ENCODE assay signal across 9 cellular contexts in genomic region chr2:38095996-38096861, GRCh38. TPM values are rescaled to one million over a fixed set of nuclear protein-coding genes. Genes with fewer than 3 reads are reported as not detected.
DNase-seq lines count a peak whose midpoint lies in the region; ATAC-seq and TF ChIP-seq lines count a peak whose summit lies in the region.
"Had no signal": no experiment of that assay in that cellular context is flagged by ENCODE, and none has a peak within 500 bp of the region (broad histone marks: within the 10 kb centered on the region; RNA-seq: fewer than 3 reads in every experiment).

No MANE protein-coding gene starts in this region.

- no peak for TF ChIP-seq POLR2A in prostate gland (IDR thresholded peaks at IDR 0.05)

- intact Hi-C loops in mammary epithelial cell (cut with micrococcal nuclease) (loop anchor here (1.0 kb wide), 1 partner anchor 20 kb away; the partner anchor contains the start of gene CYP1B1), prostate gland (cut with DNase I) (no loop called here)
- intact Hi-C loops in activated naive CD4-positive, alpha-beta T cell treated with anti-CD3 and anti-CD28 coated beads for 36 hours (cut with micrococcal nuclease), result no loop called here

- CTCF ChIA-PET in mammary epithelial cell (lab: Charles Lee; ENCODE audit: low non-redundant PET), result interaction anchor here (0.5 kb wide), 1 partner anchor 20 kb away, joined by 11 read pairs; no protein-coding TSS in a partner anchor
- CTCF ChIA-PET in activated naive CD4-positive, alpha-beta T cell treated with anti-CD3 and anti-CD28 coated beads for 36 hours (lab: Charles Lee), result interaction anchor here (1.1 to 1.2 kb wide), 3 partner anchors 17 to 178 kb away, joined by 3 to 4 read pairs (median 3); partner anchors contain the start of gene CYP1B1

- H3K9ac ChIP-seq in HUES64 (ENCODE audit: low read depth, low read length) (no peak overlapping the region), mammary epithelial cell (ENCODE audit: insufficient read depth, low read length) (no peak overlapping the region)
- H3K9ac ChIP-seq: KMS-11 had no signal

- H3K27ac Mint-ChIP-seq in activated naive CD4-positive, alpha-beta T cell treated with anti-CD3 and anti-CD28 coated beads for 36 hours, result no peak overlapping the region

- no peaks in the 10 kb centered on the region for H4K20me1 ChIP-seq in mammary epithelial cell (ENCODE audit: insufficient read depth, low read length)

- no peak overlapping the region for H3K4me3 Mint-ChIP-seq in activated naive CD4-positive, alpha-beta T cell treated with anti-CD3 and anti-CD28 coated beads for 36 hours

- H3K27me3 ChIP-seq in HUES64 (ENCODE audit: insufficient read depth, low read length) (peaks cover 61% of the 10 kb centered on the region), mammary epithelial cell (ENCODE audit: insufficient read depth, low read length) (no peaks in the 10 kb centered on the region), prostate gland (replicated peaks; ENCODE audit: insufficient read depth) (no peaks in the 10 kb centered on the region)

- H3K4me3 ChIP-seq in HUES64 (ENCODE audit: low read length) (no peak overlapping the region), mammary epithelial cell (replicated peaks in 1 of 3; ENCODE audit: insufficient read depth in 1 of 3, low read depth in 2 of 3, low read length in 3 of 3) (no peak overlapping the region), prostate gland (no peak overlapping the region)

- ATAC-seq in GM19043 (IDR thresholded peaks at IDR 0.05; ENCODE audit: low read depth, unreplicated experiment), result peak; percentile 60

- H3K36me3 ChIP-seq in HUES64 (ENCODE audit: insufficient read depth, low read length), result no peaks in the 10 kb centered on the region
- no peaks in the 10 kb centered on the region for H3K36me3 ChIP-seq in mammary epithelial cell (ENCODE audit: insufficient read depth, low read length)
- no peaks in the 10 kb centered on the region for H3K36me3 ChIP-seq in prostate gland

- H3K4me2 ChIP-seq in mammary epithelial cell (ENCODE audit: insufficient read depth, low read depth, low read length), result peak overlapping the region; percentile 18
- H3K4me2 ChIP-seq: KMS-11 had no signal

- H3K36me3 Mint-ChIP-seq in activated naive CD4-positive, alpha-beta T cell treated with anti-CD3 and anti-CD28 coated beads for 36 hours (ENCODE audit: low read depth), result no peaks in the 10 kb centered on the region

- H3K4me1 Mint-ChIP-seq in activated naive CD4-positive, alpha-beta T cell treated with anti-CD3 and anti-CD28 coated beads for 36 hours (ENCODE audit: low read depth), result peaks cover 7% of the 10 kb centered on the region

- H3K4me1 ChIP-seq in HUES64 (ENCODE audit: insufficient read depth, low read length), result peaks cover 74% of the 10 kb centered on the region
- peaks cover 57% of the 10 kb centered on the region for H3K4me1 ChIP-seq in mammary epithelial cell (ENCODE audit: insufficient read depth, low read length)
- peaks cover 7% of the 10 kb centered on the region for H3K4me1 ChIP-seq in prostate gland (replicated peaks)

- in situ Hi-C loops in mammary epithelial cell (cut with MboI; ENCODE audit: low sequenced_read_pairs in 2 of 2), result no loop called here

- H3K9me3 Mint-ChIP-seq in activated naive CD4-positive, alpha-beta T cell treated with anti-CD3 and anti-CD28 coated beads for 36 hours, result no peaks in the 10 kb centered on the region

- BruUV-seq in mammary epithelial cell (replicated peaks; lab: Mats Ljungman, UMichigan), result TSS peak; percentile 37

- peak; percentile 89 for DNase-seq in mammary epithelial cell
- DNase-seq in prostate gland (ENCODE audit: low spot score), result peak; percentile 80
- DNase-seq in amniotic stem cell (lab: John Stamatoyannopoulos, UW), result no peak
- no peak for DNase-seq in epidermal melanocyte (ENCODE audit: insufficient read length, low spot score)
- DNase-seq in activated naive CD4-positive, alpha-beta T cell treated with anti-CD3 and anti-CD28 coated beads for 36 hours, result no peak
- DNase-seq in NCI-H2227 (lab: John Stamatoyannopoulos, UW; ENCODE audit: unreplicated experiment), result no peak

- H3K27ac ChIP-seq in HUES64 (ENCODE audit: low read depth, low read length) (peak overlapping the region; percentile 20; the same call in 1 of the 2 replicates), mammary epithelial cell (ENCODE audit: insufficient read depth, low read depth, low read length) (peak overlapping the region; percentile 85), prostate gland (peak overlapping the region; percentile 62 to 73)
- H3K27ac ChIP-seq: KMS-11 had no signal

- dilution Hi-C loops in mammary epithelial cell (cut with HindIII; ENCODE audit: low sequenced_read_pairs), result loop anchor here (5.0 kb wide), 1 partner anchor 76 kb away; no protein-coding TSS in a partner anchor

- peak overlapping the region; percentile 73 for H2AFZ ChIP-seq in mammary epithelial cell (ENCODE audit: low read depth, low read length)

- no peaks in the 10 kb centered on the region for H3K79me2 ChIP-seq in mammary epithelial cell (ENCODE audit: insufficient read depth, low read length)

- TF ChIP-seq CTCF in mammary epithelial cell (conservative IDR thresholded peaks at IDR 0.05 in 1 of 2, IDR thresholded peaks at IDR 0.05 in 1 of 2; ENCODE audit: extremely low read depth in 1 of 2, insufficient read depth in 1 of 2, low read depth in 1 of 2, low read length in 2 of 2) (no peak), prostate gland (IDR thresholded peaks at IDR 0.05) (no peak)

- H3K9me3 ChIP-seq in HUES64 (ENCODE audit: insufficient read depth, low read depth, low read length), result no peaks in the 10 kb centered on the region
- H3K9me3 ChIP-seq in mammary epithelial cell (replicated peaks; ENCODE audit: insufficient read depth, low read length), result no peaks in the 10 kb centered on the region
- no peaks in the 10 kb centered on the region for H3K9me3 ChIP-seq in prostate gland

- peaks cover 60% of the 10 kb centered on the region for H3K27me3 Mint-ChIP-seq in activated naive CD4-positive, alpha-beta T cell treated with anti-CD3 and anti-CD28 coated beads for 36 hours (ENCODE audit: low read depth)

- 39% methylated on average over 18 of the region's 19 CpGs for WGBS in HUES64
- 13% methylated on average over 12 of the region's 19 CpGs for WGBS in mammary epithelial cell (ENCODE audit: low coverage, missing lambda C conversion rate)
- WGBS in prostate gland, result 18% methylated on average over 19 of the region's 19 CpGs

RNA-seq across cellular contexts. Expression of gene CYP1B1, which starts 20.3 kb away (rescaled TPM):
- polyA plus RNA-seq in HUES64 (2013, experiment 1 of 2), result 2.9 TPM
- polyA plus RNA-seq in HUES64 (2013, experiment 2 of 2), result 3.2 TPM
- total RNA-seq in mammary epithelial cell (100 to 1,000 TPM in 1 of 2 donors, 10 to 100 TPM in 1; 13.8 to 317 TPM), prostate gland (100 to 1,000 TPM in 1 of 2 donors, 10 to 100 TPM in 1; 19.4 to 289 TPM)
- polyA plus RNA-seq in mammary epithelial cell, result 4.1 TPM
- 7.2 TPM for polyA minus RNA-seq in mammary epithelial cell
- 1 to 10 TPM; 2.4 to 2.5 TPM for total RNA-seq in activated naive CD4-positive, alpha-beta T cell treated with anti-CD3 and anti-CD28 coated beads for 36 hours

Comparison
In these comparisons a context has a peak if more than half of its experiments do, and no peak if none do; other contexts are left out.
1. H3K27ac ChIP-seq: peak in every context shown above with its lines; median percentile 85 in mammary epithelial cell; 68 in prostate gland; 20 in HUES64.
2. DNase-seq: peak in mammary epithelial cell (single experiment) and prostate gland (single experiment); none in amniotic stem cell (single experiment), epidermal melanocyte (single experiment), activated naive CD4-positive, alpha-beta T cell treated with anti-CD3 and anti-CD28 coated beads for 36 hours (single experiment) and NCI-H2227 (single experiment).
3. RNA of gene CYP1B1, which starts 20.3 kb away (total RNA-seq): 13.8 to 317 TPM in mammary epithelial cell and 19.4 to 289 TPM in prostate gland; 2.4 to 2.5 TPM in activated naive CD4-positive, alpha-beta T cell treated with anti-CD3 and anti-CD28 coated beads for 36 hours; every median in the first group is over 4 times any median in the second.